In genomic region chr4:121139533-121140222, GRCh38 we compare ENCODE assay signal across 9 cellular contexts. TPM values are rescaled to one million over a fixed set of nuclear protein-coding genes. Genes with fewer than 3 reads are reported as not detected.
DNase-seq lines count a peak whose midpoint lies in the region; ATAC-seq and TF ChIP-seq lines count a peak whose summit lies in the region.
"Had no signal": no experiment of that assay in that cellular context is flagged by ENCODE, and none has a peak within 500 bp of the region (broad histone marks: within the 10 kb centered on the region; RNA-seq: fewer than 3 reads in every experiment).

No MANE protein-coding gene starts in this region.

- H3K27me3 ChIP-seq in AG04450 (ENCODE audit: control insufficient read depth, insufficient read depth, low read length) (no peaks in the 10 kb centered on the region), aorta (ENCODE audit: control insufficient read depth in 1 of 2, insufficient read depth in 2 of 2, low read length in 1 of 2) (no peaks in the 10 kb centered on the region)

- TF ChIP-seq CTCF in AG04450 (IDR thresholded peaks at IDR 0.05; ENCODE audit: low read depth, low read length) (no peak), coronary artery (IDR thresholded peaks at IDR 0.05) (no peak)

- peak; percentile 66 for ATAC-seq in GM18867 (IDR thresholded peaks at IDR 0.05; ENCODE audit: unreplicated experiment)
- peak; percentile 81 for ATAC-seq in HG02981 (IDR thresholded peaks at IDR 0.05; ENCODE audit: unreplicated experiment)
- peak; percentile 69 for ATAC-seq in activated naive CD8-positive, alpha-beta T cell treated with anti-CD3 and anti-CD28 coated beads, Interleukin-2, amount 10 ng/mL, durations not matched to agents 7 days and 5 days (ENCODE audit: low read depth)
- ATAC-seq in aorta (ENCODE audit: low FRiP score), result no peak
- ATAC-seq: mucosa of descending colon had no signal

- H3K9me3 ChIP-seq in AG04450 (ENCODE audit: control insufficient read depth, insufficient read depth, low read length) (no peaks in the 10 kb centered on the region), aorta (ENCODE audit: control insufficient read depth, low read length) (no peaks in the 10 kb centered on the region)
- H3K9me3 ChIP-seq: mucosa of descending colon had no signal

- no peaks in the 10 kb centered on the region for H3K27me3 Mint-ChIP-seq in activated naive CD8-positive, alpha-beta T cell treated with anti-CD3 and anti-CD28 coated beads, Interleukin-2, amount 10 ng/mL, durations not matched to agents 7 days and 5 days

- H3K4me1 Mint-ChIP-seq in activated naive CD8-positive, alpha-beta T cell treated with anti-CD3 and anti-CD28 coated beads, Interleukin-2, amount 10 ng/mL, durations not matched to agents 7 days and 5 days, result peaks cover 37% of the 10 kb centered on the region

- H3K36me3 Mint-ChIP-seq in activated naive CD8-positive, alpha-beta T cell treated with anti-CD3 and anti-CD28 coated beads, Interleukin-2, amount 10 ng/mL, durations not matched to agents 7 days and 5 days, result peaks cover 8% of the 10 kb centered on the region

- CTCF ChIA-PET in AG04450 (lab: Charles Lee), result interaction anchor here (1.0 kb wide), 1 partner anchor 1069 kb away, joined by 3 read pairs; no protein-coding TSS in a partner anchor

- POLR2A ChIA-PET in AG04450 (lab: Yijun Ruan, JAX), result no interaction called here
- POLR2A ChIA-PET in activated naive CD8-positive, alpha-beta T cell treated with anti-CD3 and anti-CD28 coated beads, Interleukin-2, amount 10 ng/mL, durations not matched to agents 7 days and 5 days (lab: Charles Lee), result interaction anchor here (1.3 kb wide), 2 partner anchors 43 to 47 kb away, joined by 4 to 5 read pairs; no protein-coding TSS in a partner anchor

- H3K4me3 Mint-ChIP-seq in activated naive CD8-positive, alpha-beta T cell treated with anti-CD3 and anti-CD28 coated beads, Interleukin-2, amount 10 ng/mL, durations not matched to agents 7 days and 5 days, result peak overlapping the region; percentile 32

- 68 to 69% methylated on average over 7 of the region's 7 CpGs for WGBS in aorta, 2 donors

- peak overlapping the region; percentile 81 for H3K27ac Mint-ChIP-seq in activated naive CD8-positive, alpha-beta T cell treated with anti-CD3 and anti-CD28 coated beads, Interleukin-2, amount 10 ng/mL, durations not matched to agents 7 days and 5 days

- H3K27ac ChIP-seq in AG04450 (ENCODE audit: low read depth, low read length), result peak overlapping the region; percentile 75
- no peak overlapping the region for H3K27ac ChIP-seq in coronary artery
- no peak overlapping the region for H3K27ac ChIP-seq in aorta (ENCODE audit: low read depth in 1 of 2, low read length in 2 of 2)

- no peaks in the 10 kb centered on the region for H3K9me3 Mint-ChIP-seq in activated naive CD8-positive, alpha-beta T cell treated with anti-CD3 and anti-CD28 coated beads, Interleukin-2, amount 10 ng/mL, durations not matched to agents 7 days and 5 days

- intact Hi-C loops in aorta (cut with DNase I), result no loop called here

- H3K4me3 ChIP-seq in AG04450 (ENCODE audit: low read depth, low read length), result no peak overlapping the region
- no peak overlapping the region for H3K4me3 ChIP-seq in coronary artery
- no peak overlapping the region for H3K4me3 ChIP-seq in aorta (ENCODE audit: low read length in 2 of 2)
- H3K4me3 ChIP-seq: mucosa of descending colon had no signal

- DNase-seq in AG04450 (ENCODE audit: low read depth, low spot score) (peak; percentile 44), NCI-H1930 (lab: John Stamatoyannopoulos, UW) (no peak), coronary artery (ENCODE audit: low spot score) (no peak), aorta (no peak), occipital lobe (lab: John Stamatoyannopoulos, UW) (no peak)
- DNase-seq in activated naive CD8-positive, alpha-beta T cell treated with anti-CD3 and anti-CD28 coated beads, Interleukin-2, amount 10 ng/mL, durations not matched to agents 7 days and 5 days, result no peak
- DNase-seq: mucosa of descending colon had no signal

- H3K4me1 ChIP-seq in aorta (ENCODE audit: control insufficient read depth in 1 of 2, insufficient read depth in 2 of 2, low read length in 2 of 2), result no peaks in the 10 kb centered on the region

- no peaks in the 10 kb centered on the region for H3K36me3 ChIP-seq in aorta (ENCODE audit: control insufficient read depth in 1 of 2, insufficient read depth in 2 of 2, low read length in 1 of 2)

RNA-seq across cellular contexts. Expression of gene TNIP3, which starts 24.4 kb away (rescaled TPM):
- polyA plus RNA-seq in AG04450 (2011; rRNA removed) (0.43 and 0.51 TPM in 2 replicates), aorta (under 1 TPM in 1 of 2 donors, not detected in 1; 0.88 TPM)
- polyA minus RNA-seq in AG04450 (2011; rRNA and poly(A)+ RNA removed), result 0.14 and 0.48 TPM in 2 replicates
- 1 to 10 TPM; 3.0 to 3.8 TPM for total RNA-seq in activated naive CD8-positive, alpha-beta T cell treated with anti-CD3 and anti-CD28 coated beads, Interleukin-2, amount 10 ng/mL, durations not matched to agents 7 days and 5 days
- total RNA-seq in aorta (under 1 TPM; 0.19 to 0.48 TPM), occipital lobe (0.47 TPM)
